9 cellular contexts compared by ENCODE assay signal in genomic region chr16:58755989-58756649, GRCh38. TPM values are rescaled to one million over a fixed set of nuclear protein-coding genes. Genes with fewer than 3 reads are reported as not detected.
DNase-seq lines count a peak whose midpoint lies in the region; ATAC-seq, FAIRE-seq and TF ChIP-seq lines count a peak whose summit lies in the region.
"Had no signal": no experiment of that assay in that cellular context is flagged by ENCODE, and none has a peak within 500 bp of the region (broad histone marks: within the 10 kb centered on the region; RNA-seq: fewer than 3 reads in every experiment).

No MANE protein-coding gene starts in this region.

- H3K9ac ChIP-seq in H1 (replicated peaks in 1 of 4; ENCODE audit: extremely low read depth in 1 of 4, low read depth in 3 of 4, low read length in 3 of 4), result no peak overlapping the region

- no peaks in the 10 kb centered on the region for H3K79me1 ChIP-seq in H1 (ENCODE audit: low read depth, low read length)

- H2BK20ac ChIP-seq in H1 (ENCODE audit: low read length), result no peak overlapping the region

- H3K9me3 Mint-ChIP-seq in activated CD8-positive, alpha-beta T cell treated with anti-CD3 and anti-CD28 coated beads, Interleukin-2, amount 10 ng/mL, durations not matched to agents 7 days and 5 days (ENCODE audit: insufficient read depth), result no peaks in the 10 kb centered on the region

- H4K8ac ChIP-seq in H1 (ENCODE audit: extremely low read depth, insufficient read depth, low read length), result no peak overlapping the region

- H4K20me1 ChIP-seq in H1 (replicated peaks in 1 of 2; ENCODE audit: control insufficient read depth in 1 of 2, insufficient read depth in 2 of 2, low read length in 2 of 2), result no peaks in the 10 kb centered on the region

- H3K4me3 ChIP-seq in H1 (ENCODE audit: extremely low read depth in 1 of 4, insufficient read depth in 2 of 4, low read depth in 3 of 4, low read length in 4 of 4), result peak overlapping the region in 1 of 4 experiments; percentile 28; a peak in 1 of 8 replicates

- no peak overlapping the region for H3K23ac ChIP-seq in H1 (ENCODE audit: insufficient read length)

- no peak overlapping the region for H2BK15ac ChIP-seq in H1 (ENCODE audit: low read length)

- FAIRE-seq in H1 (lab: Jason Lieb, UNC), result peak; percentile 19
- FAIRE-seq: TTC549 had no signal

- H3K4me1 Mint-ChIP-seq in activated CD8-positive, alpha-beta T cell treated with anti-CD3 and anti-CD28 coated beads, Interleukin-2, amount 10 ng/mL, durations not matched to agents 7 days and 5 days (ENCODE audit: low read depth), result peaks cover 11% of the 10 kb centered on the region

- H3K23me2 ChIP-seq in H1 (ENCODE audit: low read depth, low read length), result no peaks in the 10 kb centered on the region; the same call in 1 of the 2 replicates

- peak overlapping the region; percentile 47 for H3K4me3 Mint-ChIP-seq in activated CD8-positive, alpha-beta T cell treated with anti-CD3 and anti-CD28 coated beads, Interleukin-2, amount 10 ng/mL, durations not matched to agents 7 days and 5 days

- H2AFZ ChIP-seq in H1 (ENCODE audit: low read length), result peak overlapping the region; percentile 88

- H2BK12ac ChIP-seq in H1 (ENCODE audit: low read depth, low read length), result no peak overlapping the region

- H3K4ac ChIP-seq in H1 (replicated peaks; ENCODE audit: insufficient read length, low read depth, low read length), result no peak overlapping the region

- peak; percentile 97 for TF ChIP-seq RAD21 in H1 (IDR thresholded peaks at IDR 0.05 in 1 of 2, conservative IDR thresholded peaks at IDR 0.05 in 1 of 2; ENCODE audit: low read depth in 2 of 2, low read length in 2 of 2)

- H3K27me3 ChIP-seq in H1 (replicated peaks in 1 of 4; ENCODE audit: control insufficient read depth in 3 of 4, extremely low read depth in 1 of 4, insufficient read depth in 3 of 4, low read length in 3 of 4), result no peaks in the 10 kb centered on the region

- no peak overlapping the region for H2BK120ac ChIP-seq in H1 (replicated peaks; ENCODE audit: low read depth, low read length)

- H3K9me3 ChIP-seq in H1 (ENCODE audit: insufficient read depth in 2 of 2, low read depth in 1 of 2, low read length in 1 of 2), result no peaks in the 10 kb centered on the region

- peak; percentile 53 for DNase-seq in GM19240 (ENCODE audit: insufficient read length, low spot score)
- DNase-seq in NCI-H748 treated with DMSO at 0.1 percent for 48 hours (lab: John Stamatoyannopoulos, UW), result peak; percentile 41
- peak; percentile 88 for DNase-seq in activated CD8-positive, alpha-beta T cell treated with anti-CD3 and anti-CD28 coated beads, Interleukin-2, amount 10 ng/mL, durations not matched to agents 7 days and 5 days
- peak; percentile 61 to 72 for DNase-seq in H1 (ENCODE audit: low read depth in 1 of 2, low spot score in 2 of 2)
- peak; percentile 82 for DNase-seq in midbrain (lab: John Stamatoyannopoulos, UW)
- DNase-seq in stimulated activated CD8-positive, alpha-beta memory T cell treated with anti-CD3 and anti-CD28 coated beads, Interleukin-7, amount 100 ng/mL, for 1 hour (ENCODE audit: low read depth in 2 of 2), result peak; percentile 54

- H3K14ac ChIP-seq in H1 (ENCODE audit: insufficient read length), result no peak overlapping the region

- peak overlapping the region; percentile 17 to 47 for H3K4me2 ChIP-seq in H1 (ENCODE audit: insufficient read depth in 1 of 2, low read depth in 2 of 2, low read length in 2 of 2)

- no peak overlapping the region for H2AK5ac ChIP-seq in H1 (ENCODE audit: low read depth, low read length)

- peak overlapping the region; percentile 69 for H3K27ac ChIP-seq in C4-2B
- H3K27ac ChIP-seq in H1 (ENCODE audit: low read depth, low read length), result no peak overlapping the region

- H3K56ac ChIP-seq in H1 (replicated peaks; ENCODE audit: insufficient read length, low read depth, low read length), result no peak overlapping the region

- no peak overlapping the region for H4K91ac ChIP-seq in H1 (replicated peaks; ENCODE audit: insufficient read length, low read length)

- H3K27ac Mint-ChIP-seq in activated CD8-positive, alpha-beta T cell treated with anti-CD3 and anti-CD28 coated beads, Interleukin-2, amount 10 ng/mL, durations not matched to agents 7 days and 5 days, result peak overlapping the region; percentile 59

- H3K36me3 Mint-ChIP-seq in activated CD8-positive, alpha-beta T cell treated with anti-CD3 and anti-CD28 coated beads, Interleukin-2, amount 10 ng/mL, durations not matched to agents 7 days and 5 days (ENCODE audit: low read depth), result no peaks in the 10 kb centered on the region

- no peaks in the 10 kb centered on the region for H3K79me2 ChIP-seq in H1 (ENCODE audit: control insufficient read depth in 1 of 2, insufficient read depth in 2 of 2, low read length in 2 of 2)

- POLR2A ChIA-PET in activated CD8-positive, alpha-beta T cell treated with anti-CD3 and anti-CD28 coated beads, Interleukin-2, amount 10 ng/mL, durations not matched to agents 7 days and 5 days (lab: Charles Lee), result interaction anchor here (0.6 to 0.8 kb wide), 2 partner anchors 250 to 393 kb away, joined by 3 read pairs; no protein-coding TSS in a partner anchor
- POLR2A ChIA-PET in H1 (lab: Charles Lee; ENCODE audit: partially characterized antibody), result interaction anchor here (0.6 to 1.2 kb wide), 8 partner anchors 13 to 168 kb away, joined by 3 to 4 read pairs (median 4); no protein-coding TSS in a partner anchor

- TF ChIP-seq EP300 in H1 (IDR thresholded peaks at IDR 0.05; ENCODE audit: borderline replicate concordance in 1 of 2, low read depth in 2 of 2, low read length in 2 of 2), result no peak

- TF ChIP-seq CTCF in C4-2B (conservative IDR thresholded peaks at IDR 0.05), result peak; percentile 86
- peak; percentile 75 to 88 (median 87) for TF ChIP-seq CTCF in H1 (IDR thresholded peaks at IDR 0.05; ENCODE audit: control extremely low read depth in 1 of 3, insufficient read depth in 1 of 3, low read depth in 1 of 3, low read length in 3 of 3)

- no peak overlapping the region for H4K5ac ChIP-seq in H1 (ENCODE audit: insufficient read length, low read depth, low read length)

- CTCF ChIA-PET in activated CD8-positive, alpha-beta T cell treated with anti-CD3 and anti-CD28 coated beads, Interleukin-2, amount 10 ng/mL, durations not matched to agents 7 days and 5 days (lab: Charles Lee), result interaction anchor here (0.6 to 3.5 kb wide), 42 partner anchors 10 to 728 kb away, joined by 3 to 27 read pairs (median 4); partner anchors contain the start of genes GINS3, GOT2, SETD6 and SLC38A7
- CTCF ChIA-PET in H1 (lab: Charles Lee; ENCODE audit: partially characterized antibody), result interaction anchor here (0.5 to 2.4 kb wide), 39 partner anchors 8 to 498 kb away, joined by 3 to 18 read pairs (median 4); partner anchors contain the start of genes GOT2 and SLC38A7

- H3K4me1 ChIP-seq in H1 (replicated peaks in 1 of 4; ENCODE audit: control insufficient read depth in 3 of 4, insufficient read depth in 4 of 4, low read length in 3 of 4), result peaks cover 0 to 5% (median 2%) of the 10 kb centered on the region in 4 experiments; a peak in 3 of 7 replicates

- TF ChIP-seq POLR2A in H1 (IDR thresholded peaks at IDR 0.05; ENCODE audit: control extremely low read depth in 1 of 2, low read depth in 2 of 2, low read length in 2 of 2), result no peak

- WGBS in H1 (ENCODE audit: extremely low coverage in 1 of 2, insufficient coverage in 1 of 2, insufficient read length in 1 of 2, insufficient replicate concordance in 2 of 2, low coverage in 1 of 2, low lambda C conversion rate in 2 of 2, missing lambda C conversion rate in 1 of 2), 2 experiments, result 38% methylated on average over 17 of the region's 17 CpGs; no CpG with 5 or more reads in 1 of the 2 experiments

- peaks cover 2% of the 10 kb centered on the region for H3K27me3 Mint-ChIP-seq in activated CD8-positive, alpha-beta T cell treated with anti-CD3 and anti-CD28 coated beads, Interleukin-2, amount 10 ng/mL, durations not matched to agents 7 days and 5 days (ENCODE audit: low read depth)

- peak; percentile 96 for ATAC-seq in HG03378 (IDR thresholded peaks at IDR 0.05; ENCODE audit: unreplicated experiment)
- ATAC-seq in activated CD8-positive, alpha-beta T cell treated with anti-CD3 and anti-CD28 coated beads, Interleukin-2, amount 10 ng/mL, durations not matched to agents 7 days and 5 days, result peak; percentile 99

- no peak overlapping the region for H2BK5ac ChIP-seq in H1 (ENCODE audit: low read depth, low read length)

- H3K36me3 ChIP-seq in H1 (ENCODE audit: control insufficient read depth in 2 of 4, insufficient read depth in 4 of 4, low read length in 3 of 4), result no peaks in the 10 kb centered on the region

- H3K18ac ChIP-seq in H1 (ENCODE audit: extremely low read depth, low read length), result peak overlapping the region; percentile 10; the same call in 1 of the 2 replicates

TF ChIP-seq in H1, 55 proteins besides CTCF, POLR2A, EP300 and RAD21 (continues in another document):
- TF ChIP-seq SUZ12 (IDR thresholded peaks at IDR 0.05; ENCODE audit: low read length) (no peak), YY1 (IDR thresholded peaks at IDR 0.05; ENCODE audit: low read depth, low read length) (0 out of 2 replicates have a peak, but pooled peaks have one; percentile 43), USF2 (IDR thresholded peaks at IDR 0.05; ENCODE audit: low read length) (no peak), POLR2AphosphoS5 (IDR thresholded peaks at IDR 0.05; ENCODE audit: low read depth, low read length) (no peak), ATF3 (IDR thresholded peaks at IDR 0.05; ENCODE audit: insufficient read depth, low read depth, low read length) (no peak)

RNA-seq across cellular contexts. Expression of gene GOT2, which starts 22.0 kb away (rescaled TPM):
- total RNA-seq in activated CD8-positive, alpha-beta T cell treated with anti-CD3 and anti-CD28 coated beads, Interleukin-2, amount 10 ng/mL, durations not matched to agents 7 days and 5 days, result 10 to 100 TPM; 91.8 to 96.4 TPM
- 218 and 223 TPM in 2 replicates for total RNA-seq in H1 (2021; fragmentation: NEBNext Ultra II Directional; extraction: Animal tissue kit (Norgen Biotek cat#: 25700))
- 62.9 and 69.2 TPM in 2 replicates for polyA plus RNA-seq in H1 (2011; rRNA removed)
- 71.8 TPM for polyA plus RNA-seq in H1 (2011; cell fraction: cytosol; rRNA removed)
- polyA plus RNA-seq in H1 (2011; cell fraction: nucleus; rRNA removed), result 75.4 TPM
- polyA plus RNA-seq in H1 (2012, experiment 1 of 2), result 163 to 178 TPM (median 171 TPM) in 4 replicates
- polyA plus RNA-seq in H1 (2012, experiment 2 of 2), result 179 TPM
- polyA plus RNA-seq in H1 (2013, experiment 1 of 2), result 135 TPM
- 128 TPM for polyA plus RNA-seq in H1 (2013, experiment 2 of 2)
- polyA minus RNA-seq in H1 (2011; rRNA and poly(A)+ RNA removed), result 95.2 and 112 TPM in 2 replicates
- 169 TPM for polyA minus RNA-seq in H1 (2011; cell fraction: cytosol; rRNA and poly(A)+ RNA removed)
- 60.1 TPM for polyA minus RNA-seq in H1 (2011; cell fraction: nucleus; rRNA and poly(A)+ RNA removed)
